Comparison of ENCODE assay signal across 16 cellular contexts in genomic region chr6:137754366-137754765, GRCh38.
A peak's percentile ranks its signal among the peaks of the same experiment; 100 is the strongest.
DNase-seq lines count a peak whose midpoint lies in the region; ATAC-seq and TF ChIP-seq lines count a peak whose summit lies in the region.
"Had no signal": no experiment of that assay in that cellular context is flagged by ENCODE, and none has a peak within 500 bp of the region (broad histone marks: within the 10 kb centered on the region; RNA-seq: fewer than 3 reads in every experiment).

No MANE protein-coding gene starts in this region.

- no peaks in the 10 kb centered on the region for H3F3A ChIP-seq in SU-DHL-6 (ENCODE audit: insufficient read depth)

- ATAC-seq in GM21360 (IDR thresholded peaks at IDR 0.05; ENCODE audit: unreplicated experiment), result peak; percentile 65
- peak; percentile 46 for ATAC-seq in HG03280 (IDR thresholded peaks at IDR 0.05; ENCODE audit: unreplicated experiment)
- no peak for ATAC-seq in Right ventricle myocardium superior (ENCODE audit: poor library complexity)
- ATAC-seq: gastrocnemius medialis; GM23338; stimulated activated naive CD8-positive, alpha-beta T cell treated with anti-CD3 and anti-CD28 coated beads, Interleukin-15, amount 100 ng/mL, for 72 hours had no signal

- intact Hi-C loops in Right ventricle myocardium superior (cut with DNase I) (no loop called here), tibial artery (cut with DNase I; ENCODE audit: low total_unique reads) (no loop called here)

- H3K9ac ChIP-seq in SU-DHL-6 (ENCODE audit: low read length), result peak overlapping the region; percentile 29; the same call in 1 of the 2 replicates

- no peaks in the 10 kb centered on the region for H3K79me2 ChIP-seq in SU-DHL-6 (ENCODE audit: insufficient read depth, low read length)

- H3K36me3 ChIP-seq in SU-DHL-6 (ENCODE audit: low read length) (no peaks in the 10 kb centered on the region), tibial artery (no peaks in the 10 kb centered on the region)
- H3K36me3 ChIP-seq: gastrocnemius medialis had no signal

- H3K9me2 ChIP-seq in SU-DHL-6 (replicated peaks; ENCODE audit: insufficient read depth, low read length), result no peaks in the 10 kb centered on the region

- H3K4me1 ChIP-seq in tibial artery, result peaks cover 0 to 8% (median 0%) of the 10 kb centered on the region in 4 donors

- TF ChIP-seq CTCF in GM12865 (IDR thresholded peaks at IDR 0.05; ENCODE audit: insufficient read depth, low read depth, low read length, missing control alignments), result no peak
- TF ChIP-seq CTCF in SU-DHL-6 (IDR thresholded peaks at IDR 0.05; ENCODE audit: insufficient read depth, low read length, poor library complexity, severe bottlenecking), result no peak
- no peak for TF ChIP-seq CTCF in tibial artery (IDR thresholded peaks at IDR 0.05)

- H2AFZ ChIP-seq in SU-DHL-6 (ENCODE audit: low read depth, low read length, severe bottlenecking), result peak overlapping the region; percentile 69

- H3K4me3 ChIP-seq in GM12865 (ENCODE audit: low read depth, low read length) (no peak overlapping the region), SU-DHL-6 (ENCODE audit: insufficient read depth, low read length, poor library complexity, severe bottlenecking) (peak overlapping the region; percentile 1), tibial artery (no peak overlapping the region)
- H3K4me3 ChIP-seq: gastrocnemius medialis, GM23338 had no signal

- peak; percentile 46 for DNase-seq in GM12865 (ENCODE audit: low read depth)
- DNase-seq in Right ventricle myocardium superior, result no peak
- DNase-seq in NCI-H2196 treated with DMSO at 0.1 percent for 48 hours (lab: John Stamatoyannopoulos, UW; ENCODE audit: unreplicated experiment), result no peak
- no peak for DNase-seq in COLO668 (lab: John Stamatoyannopoulos, UW; ENCODE audit: unreplicated experiment)
- no peak for DNase-seq in tibial artery
- DNase-seq: activated CD8-positive, alpha-beta memory T cell treated with anti-CD3 and anti-CD28 coated beads, Interleukin-2, amount 50 U/mL, for 4 hours; C1 segment of cervical spinal cord; dermis blood vessel endothelial cell; gastrocnemius medialis; NCI-H1417 treated with DMSO at 0.1 percent for 48 hours; nucleus accumbens; stimulated activated naive CD8-positive, alpha-beta T cell treated with anti-CD3 and anti-CD28 coated beads, Interleukin-15, amount 100 ng/mL, for 72 hours had no signal

- no peaks in the 10 kb centered on the region for H3K9me3 ChIP-seq in SU-DHL-6 (ENCODE audit: insufficient read depth, low read length)
- H3K9me3 ChIP-seq in tibial artery, result no peaks in the 10 kb centered on the region
- H3K9me3 ChIP-seq: gastrocnemius medialis had no signal

- no peaks in the 10 kb centered on the region for H4K20me1 ChIP-seq in SU-DHL-6 (ENCODE audit: low read depth, low read length)

- H3K27me3 ChIP-seq in SU-DHL-6 (ENCODE audit: low read length), result no peaks in the 10 kb centered on the region
- H3K27me3 ChIP-seq in tibial artery, result no peaks in the 10 kb centered on the region
- H3K27me3 ChIP-seq: gastrocnemius medialis had no signal

- peak overlapping the region; percentile 62 for H3K4me2 ChIP-seq in SU-DHL-6 (ENCODE audit: low read depth, low read length, poor library complexity, severe bottlenecking)
- H3K4me2 ChIP-seq: GM23338 had no signal

- peak overlapping the region; percentile 74 for H3K27ac ChIP-seq in SU-DHL-6 (ENCODE audit: low read depth, low read length)
- no peak overlapping the region for H3K27ac ChIP-seq in tibial artery
- H3K27ac ChIP-seq: gastrocnemius medialis had no signal
